Comparison of ENCODE assay signal across 13 cellular contexts in the genomic region with DNA sequence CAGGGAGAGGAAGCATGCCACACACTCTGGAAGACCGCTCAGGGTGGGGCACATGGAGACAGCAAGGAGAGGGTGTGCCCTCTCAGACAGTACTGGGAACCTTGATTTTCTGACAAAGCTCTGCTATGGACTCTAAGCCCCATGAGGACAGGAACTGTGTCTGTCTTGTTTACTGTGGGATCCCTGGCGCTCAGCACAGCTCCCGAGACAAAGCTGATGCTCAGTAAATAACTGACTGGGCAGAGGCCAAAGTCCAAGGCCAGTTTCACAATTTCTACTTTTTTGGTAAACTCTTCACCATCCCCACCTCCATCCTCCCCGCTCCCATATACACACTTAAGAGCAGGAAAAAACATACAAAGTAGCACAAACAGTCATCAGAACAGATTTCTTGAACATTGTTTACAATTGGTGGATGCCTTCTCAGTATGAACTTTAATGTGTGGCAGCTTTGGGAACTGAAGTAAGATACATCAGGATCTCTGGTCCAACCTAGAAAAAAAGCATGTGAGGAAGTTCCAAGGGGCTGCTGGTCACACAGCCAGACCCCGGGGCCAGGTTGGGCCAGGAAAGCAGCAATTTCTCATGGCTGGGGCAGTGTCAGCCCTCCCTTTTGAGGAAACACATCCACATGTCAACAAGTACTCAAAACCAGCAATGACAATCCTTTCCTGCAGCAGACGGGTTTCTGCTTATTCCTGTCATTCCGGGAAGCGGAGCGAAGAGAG. TPM values are rescaled to one million over a fixed set of nuclear protein-coding genes. Genes with fewer than 3 reads are reported as not detected.
DNase-seq lines count a peak whose midpoint lies in the region; TF ChIP-seq lines count a peak whose summit lies in the region.
"Had no signal": no experiment of that assay in that cellular context is flagged by ENCODE, and none has a peak within 500 bp of the region (broad histone marks: within the 10 kb centered on the region; RNA-seq: fewer than 3 reads in every experiment).

No MANE protein-coding gene starts in this region.

- CTCF ChIA-PET in HEK293 (lab: Yijun Ruan, JAX): interaction anchor here (0.6 to 12.6 kb wide), 9 partner anchors 10 to 517 kb away, joined by 3 to 522 read pairs (median 4); no protein-coding TSS in a partner anchor

- intact Hi-C loops in stomach (cut with DNase I; ENCODE audit: low total_unique reads): loop anchor here (5.0 kb wide), 1 partner anchor 192 kb away; no protein-coding TSS in a partner anchor

- H3K27ac ChIP-seq in HEK293 (ENCODE audit: extremely low read depth, low read depth, low read length) (no peak overlapping the region), hepatocyte (peak overlapping the region; percentile 43), stomach (peak overlapping the region in 4 of 5 donors; percentile 2 to 75 (median 60))
- H3K27ac ChIP-seq: psoas muscle had no signal

- POLR2A ChIA-PET in HEK293 (lab: Yijun Ruan, JAX): no interaction called here

- peak; percentile 40 for DNase-seq in amniotic epithelial cell (ENCODE audit: low read depth)
- no peak for DNase-seq in hepatocyte (ENCODE audit: low spot score)
- DNase-seq in stomach: no peak
- no peak for DNase-seq in COLO829 (ENCODE audit: low spot score)
- no peak for DNase-seq in anterior cingulate cortex (lab: John Stamatoyannopoulos, UW)
- no peak for DNase-seq in iPS-NIHi7 (ENCODE audit: extremely low spot score)
- DNase-seq: activated CD4-positive, alpha-beta T cell treated with anti-CD3 and anti-CD28 coated beads for 36 hours; activated naive CD4-positive, alpha-beta T cell treated with anti-CD3 and anti-CD28 coated beads for 36 hours; NCI-H187 treated with DMSO at 0.1 percent for 48 hours; NCI-H510A had no signal

- H3K9me3 ChIP-seq in HEK293 (ENCODE audit: control insufficient read depth, insufficient read depth, low read depth, low read length) (no peaks in the 10 kb centered on the region), hepatocyte (ENCODE audit: low read depth) (no peaks in the 10 kb centered on the region), stomach (no peaks in the 10 kb centered on the region)
- H3K9me3 ChIP-seq: HAP-1, psoas muscle had no signal

- H3K4me3 ChIP-seq in HEK293 (ENCODE audit: low read depth, low read length) (no peak overlapping the region), hepatocyte (no peak overlapping the region), stomach (no peak overlapping the region)
- H3K4me3 ChIP-seq: HAP-1, psoas muscle had no signal

- H3K79me2 ChIP-seq in hepatocyte: no peaks in the 10 kb centered on the region

- H3K27me3 ChIP-seq in hepatocyte: no peaks in the 10 kb centered on the region
- no peaks in the 10 kb centered on the region for H3K27me3 ChIP-seq in stomach

- H2AFZ ChIP-seq in hepatocyte: no peak overlapping the region

- TF ChIP-seq POLR2A in stomach (IDR thresholded peaks at IDR 0.05): no peak

- TF ChIP-seq CTCF in HEK293 (tag by site-specific recombination; IDR thresholded peaks at IDR 0.05): no peak
- TF ChIP-seq CTCF in hepatocyte (IDR thresholded peaks at IDR 0.05; ENCODE audit: poor library complexity): no peak
- no peak for TF ChIP-seq CTCF in stomach (IDR thresholded peaks at IDR 0.05)

- H3K4me1 ChIP-seq in HEK293 (ENCODE audit: control insufficient read depth, insufficient read depth, low read length): no peaks in the 10 kb centered on the region
- H3K4me1 ChIP-seq in hepatocyte (ENCODE audit: insufficient read depth): peaks cover 23% of the 10 kb centered on the region
- peaks cover 21 to 39% (median 28%) of the 10 kb centered on the region in 4 donors for H3K4me1 ChIP-seq in stomach

- TF ChIP-seq EP300 in stomach (IDR thresholded peaks at IDR 0.05): no peak

- WGBS in hepatocyte (ENCODE audit: low lambda C conversion rate, missing lambda C conversion rate): 77% methylated on average over 9 of the region's 9 CpGs
- WGBS in stomach, 5 donors: 59 to 76% (median 74%) methylated on average over 9 of the region's 9 CpGs

- H3K36me3 ChIP-seq in HEK293 (ENCODE audit: control insufficient read depth in 2 of 2, insufficient read depth in 1 of 2, low read length in 2 of 2) (no peaks in the 10 kb centered on the region), hepatocyte (replicated peaks; ENCODE audit: insufficient read depth, low read depth) (no peaks in the 10 kb centered on the region), stomach (no peaks in the 10 kb centered on the region)
- H3K36me3 ChIP-seq: HAP-1 had no signal

- H4K20me1 ChIP-seq in hepatocyte (ENCODE audit: insufficient read depth, poor library complexity, severe bottlenecking): no peaks in the 10 kb centered on the region

- H3K4me2 ChIP-seq in hepatocyte: no peak overlapping the region

- no peaks in the 10 kb centered on the region for H3K9me2 ChIP-seq in hepatocyte (replicated peaks; ENCODE audit: insufficient read depth)

TF ChIP-seq in HEK293, 187 proteins besides CTCF, POLR2A, EP300 and RAD21:
- peak; percentile 54 for TF ChIP-seq SCRT2 (tag by site-specific recombination; IDR thresholded peaks at IDR 0.05)
- TF ChIP-seq ZNF354C (tag by site-specific recombination; IDR thresholded peaks at IDR 0.05; ENCODE audit: borderline replicate concordance, low read depth): no peak

RNA-seq across cellular contexts. Expression of gene AHCYL1, which starts 5.6 kb away (rescaled TPM):
- 49.2 and 56.2 TPM in 2 replicates for total RNA-seq in hepatocyte
- polyA plus RNA-seq in hepatocyte: 88.4 and 97.6 TPM in 2 replicates
- 10 to 100 TPM; 31.0 to 76.3 (median 73.4) TPM for total RNA-seq in stomach
- 10 to 100 TPM; 33.9 to 58.4 (median 40.8) TPM for polyA plus RNA-seq in stomach

RNA-seq across cellular contexts. Expression of gene STRIP1, which starts 55.5 kb away (rescaled TPM):
- 44.6 and 49.0 TPM in 2 replicates for total RNA-seq in hepatocyte
- polyA plus RNA-seq in hepatocyte: 29.1 and 38.0 TPM in 2 replicates
- 100 to 1,000 TPM in 1 of 5 donors, 10 to 100 TPM in 4; 36.9 to 262 (median 59.3) TPM for total RNA-seq in stomach
- polyA plus RNA-seq in stomach: 10 to 100 TPM in 1 of 3 donors, 1 to 10 TPM in 2; 6.7 to 10.6 (median 7.6) TPM
